In genomic region chr3:9204253-9205005, GRCh38 we compare ENCODE assay signal across 1 cellular context.
TF ChIP-seq lines count a peak whose summit lies in the region.

No MANE protein-coding gene starts in this region.

TF ChIP-seq in HepG2, 621 proteins besides CTCF, POLR2A, EP300 and RAD21 (continued from another document and continues in another):
- TF ChIP-seq, protein P1, sequence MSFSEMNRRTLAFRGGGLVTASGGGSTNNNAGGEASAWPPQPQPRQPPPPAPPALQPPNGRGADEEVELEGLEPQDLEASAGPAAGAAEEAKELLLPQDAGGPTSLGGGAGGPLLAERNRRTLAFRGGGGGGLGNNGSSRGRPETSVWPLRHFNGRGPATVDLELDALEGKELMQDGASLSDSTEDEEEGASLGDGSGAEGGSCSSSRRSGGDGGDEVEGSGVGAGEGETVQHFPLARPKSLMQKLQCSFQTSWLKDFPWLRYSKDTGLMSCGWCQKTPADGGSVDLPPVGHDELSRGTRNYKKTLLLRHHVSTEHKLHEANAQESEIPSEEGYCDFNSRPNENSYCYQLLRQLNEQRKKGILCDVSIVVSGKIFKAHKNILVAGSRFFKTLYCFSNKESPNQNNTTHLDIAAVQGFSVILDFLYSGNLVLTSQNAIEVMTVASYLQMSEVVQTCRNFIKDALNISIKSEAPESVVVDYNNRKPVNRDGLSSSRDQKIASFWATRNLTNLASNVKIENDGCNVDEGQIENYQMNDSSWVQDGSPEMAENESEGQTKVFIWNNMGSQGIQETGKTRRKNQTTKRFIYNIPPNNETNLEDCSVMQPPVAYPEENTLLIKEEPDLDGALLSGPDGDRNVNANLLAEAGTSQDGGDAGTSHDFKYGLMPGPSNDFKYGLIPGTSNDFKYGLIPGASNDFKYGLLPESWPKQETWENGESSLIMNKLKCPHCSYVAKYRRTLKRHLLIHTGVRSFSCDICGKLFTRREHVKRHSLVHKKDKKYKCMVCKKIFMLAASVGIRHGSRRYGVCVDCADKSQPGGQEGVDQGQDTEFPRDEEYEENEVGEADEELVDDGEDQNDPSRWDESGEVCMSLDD (CRISPR knock-in tag; IDR thresholded peaks at IDR 0.05; ENCODE audit: borderline replicate concordance) = 0 out of 2 replicates have a peak, but pooled peaks have one; percentile 41
- no peak for TF ChIP-seq ZNF550 (CRISPR knock-in tag; IDR thresholded peaks at IDR 0.05; ENCODE audit: borderline replicate concordance)
- TF ChIP-seq, protein P2, sequence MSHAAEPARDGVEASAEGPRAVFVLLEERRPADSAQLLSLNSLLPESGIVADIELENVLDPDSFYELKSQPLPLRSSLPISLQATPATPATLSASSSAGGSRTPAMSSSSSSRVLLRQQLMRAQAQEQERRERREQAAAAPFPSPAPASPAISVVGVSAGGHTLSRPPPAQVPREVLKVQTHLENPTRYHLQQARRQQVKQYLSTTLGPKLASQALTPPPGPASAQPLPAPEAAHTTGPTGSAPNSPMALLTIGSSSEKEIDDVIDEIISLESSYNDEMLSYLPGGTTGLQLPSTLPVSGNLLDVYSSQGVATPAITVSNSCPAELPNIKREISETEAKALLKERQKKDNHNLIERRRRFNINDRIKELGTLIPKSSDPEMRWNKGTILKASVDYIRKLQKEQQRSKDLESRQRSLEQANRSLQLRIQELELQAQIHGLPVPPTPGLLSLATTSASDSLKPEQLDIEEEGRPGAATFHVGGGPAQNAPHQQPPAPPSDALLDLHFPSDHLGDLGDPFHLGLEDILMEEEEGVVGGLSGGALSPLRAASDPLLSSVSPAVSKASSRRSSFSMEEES (CRISPR knock-in tag; IDR thresholded peaks at IDR 0.05) = no peak
- TF ChIP-seq SOX5 (CRISPR knock-in tag; IDR thresholded peaks at IDR 0.05; ENCODE audit: borderline replicate concordance) = peak; percentile 59; the same call in 1 of the 2 replicates
- no peak for TF ChIP-seq EEA1 (CRISPR knock-in tag; IDR thresholded peaks at IDR 0.05; ENCODE audit: borderline replicate concordance)
- 0 out of 2 replicates have a peak, but pooled peaks have one; percentile 28 for TF ChIP-seq ZNF776 (CRISPR knock-in tag; IDR thresholded peaks at IDR 0.05)
- no peak for TF ChIP-seq ZNF17 (CRISPR knock-in tag; IDR thresholded peaks at IDR 0.05)
- 0 out of 2 replicates have a peak, but pooled peaks have one; percentile 32 for TF ChIP-seq EHMT2 (IDR thresholded peaks at IDR 0.05; ENCODE audit: borderline replicate concordance, low read depth, low read length)
- TF ChIP-seq, protein P3, sequence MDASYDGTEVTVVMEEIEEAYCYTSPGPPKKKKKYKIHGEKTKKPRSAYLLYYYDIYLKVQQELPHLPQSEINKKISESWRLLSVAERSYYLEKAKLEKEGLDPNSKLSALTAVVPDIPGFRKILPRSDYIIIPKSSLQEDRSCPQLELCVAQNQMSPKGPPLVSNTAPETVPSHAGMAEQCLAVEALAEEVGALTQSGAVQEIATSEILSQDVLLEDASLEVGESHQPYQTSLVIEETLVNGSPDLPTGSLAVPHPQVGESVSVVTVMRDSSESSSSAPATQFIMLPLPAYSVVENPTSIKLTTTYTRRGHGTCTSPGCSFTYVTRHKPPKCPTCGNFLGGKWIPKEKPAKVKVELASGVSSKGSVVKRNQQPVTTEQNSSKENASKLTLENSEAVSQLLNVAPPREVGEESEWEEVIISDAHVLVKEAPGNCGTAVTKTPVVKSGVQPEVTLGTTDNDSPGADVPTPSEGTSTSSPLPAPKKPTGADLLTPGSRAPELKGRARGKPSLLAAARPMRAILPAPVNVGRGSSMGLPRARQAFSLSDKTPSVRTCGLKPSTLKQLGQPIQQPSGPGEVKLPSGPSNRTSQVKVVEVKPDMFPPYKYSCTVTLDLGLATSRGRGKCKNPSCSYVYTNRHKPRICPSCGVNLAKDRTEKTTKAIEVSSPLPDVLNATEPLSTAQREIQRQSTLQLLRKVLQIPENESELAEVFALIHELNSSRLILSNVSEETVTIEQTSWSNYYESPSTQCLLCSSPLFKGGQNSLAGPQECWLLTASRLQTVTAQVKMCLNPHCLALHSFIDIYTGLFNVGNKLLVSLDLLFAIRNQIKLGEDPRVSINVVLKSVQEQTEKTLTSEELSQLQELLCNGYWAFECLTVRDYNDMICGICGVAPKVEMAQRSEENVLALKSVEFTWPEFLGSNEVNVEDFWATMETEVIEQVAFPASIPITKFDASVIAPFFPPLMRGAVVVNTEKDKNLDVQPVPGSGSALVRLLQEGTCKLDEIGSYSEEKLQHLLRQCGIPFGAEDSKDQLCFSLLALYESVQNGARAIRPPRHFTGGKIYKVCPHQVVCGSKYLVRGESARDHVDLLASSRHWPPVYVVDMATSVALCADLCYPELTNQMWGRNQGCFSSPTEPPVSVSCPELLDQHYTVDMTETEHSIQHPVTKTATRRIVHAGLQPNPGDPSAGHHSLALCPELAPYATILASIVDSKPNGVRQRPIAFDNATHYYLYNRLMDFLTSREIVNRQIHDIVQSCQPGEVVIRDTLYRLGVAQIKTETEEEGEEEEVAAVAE (CRISPR knock-in tag; IDR thresholded peaks at IDR 0.05; ENCODE audit: borderline replicate concordance) = no peak
- no peak for TF ChIP-seq ZSCAN30 (CRISPR knock-in tag; IDR thresholded peaks at IDR 0.05)
- no peak for TF ChIP-seq BCLAF1 (IDR thresholded peaks at IDR 0.05)
- no peak for TF ChIP-seq ZNF703 (CRISPR knock-in tag; IDR thresholded peaks at IDR 0.05; ENCODE audit: borderline replicate concordance)
- no peak for TF ChIP-seq KLF13 (CRISPR knock-in tag; IDR thresholded peaks at IDR 0.05)
- no peak for TF ChIP-seq ZSCAN29 (CRISPR knock-in tag; conservative IDR thresholded peaks at IDR 0.05)
- peak; percentile 84 for TF ChIP-seq ZFX (CRISPR knock-in tag; IDR thresholded peaks at IDR 0.05; ENCODE audit: low read depth)
- TF ChIP-seq MLXIP (CRISPR knock-in tag; IDR thresholded peaks at IDR 0.05; ENCODE audit: borderline replicate concordance) = no peak
- no peak for TF ChIP-seq DNMT3B (CRISPR knock-in tag; conservative IDR thresholded peaks at IDR 0.05)
- TF ChIP-seq ARID3A (IDR thresholded peaks at IDR 0.05; ENCODE audit: low read depth, low read length) = no peak
- peak; percentile 73; the same call in 1 of the 2 replicates for TF ChIP-seq ZNF350 (CRISPR knock-in tag; IDR thresholded peaks at IDR 0.05; ENCODE audit: borderline replicate concordance, low read depth)
- TF ChIP-seq TOPORS (CRISPR knock-in tag; IDR thresholded peaks at IDR 0.05) = 0 out of 2 replicates have a peak, but pooled peaks have one; percentile 37
- TF ChIP-seq PAWR (CRISPR knock-in tag; IDR thresholded peaks at IDR 0.05; ENCODE audit: borderline replicate concordance) = no peak
- TF ChIP-seq, protein P4, sequence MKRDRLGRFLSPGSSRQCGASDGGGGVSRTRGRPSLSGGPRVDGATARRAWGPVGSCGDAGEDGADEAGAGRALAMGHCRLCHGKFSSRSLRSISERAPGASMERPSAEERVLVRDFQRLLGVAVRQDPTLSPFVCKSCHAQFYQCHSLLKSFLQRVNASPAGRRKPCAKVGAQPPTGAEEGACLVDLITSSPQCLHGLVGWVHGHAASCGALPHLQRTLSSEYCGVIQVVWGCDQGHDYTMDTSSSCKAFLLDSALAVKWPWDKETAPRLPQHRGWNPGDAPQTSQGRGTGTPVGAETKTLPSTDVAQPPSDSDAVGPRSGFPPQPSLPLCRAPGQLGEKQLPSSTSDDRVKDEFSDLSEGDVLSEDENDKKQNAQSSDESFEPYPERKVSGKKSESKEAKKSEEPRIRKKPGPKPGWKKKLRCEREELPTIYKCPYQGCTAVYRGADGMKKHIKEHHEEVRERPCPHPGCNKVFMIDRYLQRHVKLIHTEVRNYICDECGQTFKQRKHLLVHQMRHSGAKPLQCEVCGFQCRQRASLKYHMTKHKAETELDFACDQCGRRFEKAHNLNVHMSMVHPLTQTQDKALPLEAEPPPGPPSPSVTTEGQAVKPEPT (CRISPR knock-in tag; IDR thresholded peaks at IDR 0.05; ENCODE audit: low read depth) = no peak
- TF ChIP-seq, protein P5, sequence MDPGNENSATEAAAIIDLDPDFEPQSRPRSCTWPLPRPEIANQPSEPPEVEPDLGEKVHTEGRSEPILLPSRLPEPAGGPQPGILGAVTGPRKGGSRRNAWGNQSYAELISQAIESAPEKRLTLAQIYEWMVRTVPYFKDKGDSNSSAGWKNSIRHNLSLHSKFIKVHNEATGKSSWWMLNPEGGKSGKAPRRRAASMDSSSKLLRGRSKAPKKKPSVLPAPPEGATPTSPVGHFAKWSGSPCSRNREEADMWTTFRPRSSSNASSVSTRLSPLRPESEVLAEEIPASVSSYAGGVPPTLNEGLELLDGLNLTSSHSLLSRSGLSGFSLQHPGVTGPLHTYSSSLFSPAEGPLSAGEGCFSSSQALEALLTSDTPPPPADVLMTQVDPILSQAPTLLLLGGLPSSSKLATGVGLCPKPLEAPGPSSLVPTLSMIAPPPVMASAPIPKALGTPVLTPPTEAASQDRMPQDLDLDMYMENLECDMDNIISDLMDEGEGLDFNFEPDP (CRISPR knock-in tag; conservative IDR thresholded peaks at IDR 0.05) = no peak
- TF ChIP-seq ZNF749 (CRISPR knock-in tag; IDR thresholded peaks at IDR 0.05; ENCODE audit: borderline replicate concordance) = no peak
- TF ChIP-seq MTF2 (CRISPR knock-in tag; IDR thresholded peaks at IDR 0.05; ENCODE audit: borderline replicate concordance) = no peak
- TF ChIP-seq ELF4 (CRISPR knock-in tag; IDR thresholded peaks at IDR 0.05; ENCODE audit: borderline replicate concordance) = no peak
- TF ChIP-seq, protein P6, sequence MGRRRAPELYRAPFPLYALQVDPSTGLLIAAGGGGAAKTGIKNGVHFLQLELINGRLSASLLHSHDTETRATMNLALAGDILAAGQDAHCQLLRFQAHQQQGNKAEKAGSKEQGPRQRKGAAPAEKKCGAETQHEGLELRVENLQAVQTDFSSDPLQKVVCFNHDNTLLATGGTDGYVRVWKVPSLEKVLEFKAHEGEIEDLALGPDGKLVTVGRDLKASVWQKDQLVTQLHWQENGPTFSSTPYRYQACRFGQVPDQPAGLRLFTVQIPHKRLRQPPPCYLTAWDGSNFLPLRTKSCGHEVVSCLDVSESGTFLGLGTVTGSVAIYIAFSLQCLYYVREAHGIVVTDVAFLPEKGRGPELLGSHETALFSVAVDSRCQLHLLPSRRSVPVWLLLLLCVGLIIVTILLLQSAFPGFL (CRISPR knock-in tag; IDR thresholded peaks at IDR 0.05) = no peak
- no peak for TF ChIP-seq ZNF337 (CRISPR knock-in tag; IDR thresholded peaks at IDR 0.05; ENCODE audit: borderline replicate concordance, low read depth)
- no peak; the same call in 1 of the 2 replicates for TF ChIP-seq HINFP (CRISPR knock-in tag; IDR thresholded peaks at IDR 0.05; ENCODE audit: low read depth)
- peak; percentile 62; the same call in 1 of the 2 replicates for TF ChIP-seq NFKB2 (CRISPR knock-in tag; IDR thresholded peaks at IDR 0.05; ENCODE audit: borderline replicate concordance)
- TF ChIP-seq SMARCC2 (IDR thresholded peaks at IDR 0.05) = no peak
- TF ChIP-seq ZNF557 (CRISPR knock-in tag; IDR thresholded peaks at IDR 0.05) = no peak
